25 cellular contexts compared by ENCODE assay signal in the genomic region with DNA sequence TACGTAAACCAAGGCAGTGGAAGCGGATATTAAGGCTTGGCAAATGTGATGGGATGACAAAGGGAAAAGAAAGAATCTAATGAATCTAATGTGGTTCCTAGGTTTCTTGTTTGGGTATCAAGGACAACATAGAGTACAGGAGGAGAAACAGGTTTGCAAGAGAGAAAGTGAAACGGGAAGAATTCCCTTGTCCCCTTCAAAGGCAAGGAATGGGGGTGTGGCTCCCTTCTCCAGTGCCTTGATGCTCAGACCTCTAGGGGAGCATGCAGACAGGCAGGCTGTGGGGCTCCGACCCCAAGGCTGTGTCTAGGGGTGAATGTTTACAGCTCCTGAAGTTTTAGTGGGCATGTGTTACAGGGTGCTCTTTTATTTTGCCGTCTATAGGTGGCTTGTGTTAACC.
DNase-seq lines count a peak whose midpoint lies in the region; ATAC-seq and TF ChIP-seq lines count a peak whose summit lies in the region.
"Had no signal": no experiment of that assay in that cellular context is flagged by ENCODE, and none has a peak within 500 bp of the region (broad histone marks: within the 10 kb centered on the region; RNA-seq: fewer than 3 reads in every experiment).

No MANE protein-coding gene starts in this region.

- H3K27ac Mint-ChIP-seq in glutamatergic neuron (ENCODE audit: unreplicated experiment): no peak overlapping the region
- H3K27ac Mint-ChIP-seq: activated T-cell treated with anti-CD3 and anti-CD28 coated beads, Interleukin-2, amount 50 U/mL, for 24 hours; natural killer cell treated with Interleukin-12 subunit alpha and Interleukin-12 subunit beta and Interleukin-15 and Interleukin-18, amount 100 ng/mL, for 72 hours; type B pancreatic cell had no signal

- H3K27ac ChIP-seq in ACC112 (ENCODE audit: low read depth, low read length) (no peak overlapping the region), HCT116 (ENCODE audit: low read depth, low read length) (no peak overlapping the region), aorta (ENCODE audit: low read depth in 1 of 2, low read length in 2 of 2) (no peak overlapping the region)
- H3K27ac ChIP-seq: BLaER1 treated with 17β-estradiol and CSF1 and Interleukin-3, amounts not matched to agents 10 nM and 100 nM; cardiac muscle cell; heart right ventricle; parathyroid adenoma; sigmoid colon had no signal

- peaks cover 2% of the 10 kb centered on the region for H3K9me3 Mint-ChIP-seq in glutamatergic neuron (ENCODE audit: unreplicated experiment)
- H3K9me3 Mint-ChIP-seq: activated T-cell treated with anti-CD3 and anti-CD28 coated beads, Interleukin-2, amount 50 U/mL, for 24 hours; natural killer cell treated with Interleukin-12 subunit alpha and Interleukin-12 subunit beta and Interleukin-15 and Interleukin-18, amount 100 ng/mL, for 72 hours had no signal

- TF ChIP-seq RAD21 in HCT116 (IDR thresholded peaks at IDR 0.05; ENCODE audit: low read depth): no peak

- RAD21 ChIA-PET in HCT116 (lab: Charles Lee; ENCODE audit: low non-redundant PET in 1 of 2, low total read pairs in 2 of 2, uncharacterized antibody in 2 of 2, unreplicated experiment in 2 of 2): no interaction called here

- DNase-seq in HCT116 (ENCODE audit: low read depth, low spot score) (no peak), RPMI7951 (ENCODE audit: low read depth) (peak; percentile 58), kidney tubule cell (ENCODE audit: low spot score) (peak; percentile 1), glutamatergic neuron (no peak), C1 segment of cervical spinal cord (lab: John Stamatoyannopoulos, UW) (no peak), aorta (no peak), DMS 273 treated with DMSO at 0.1 percent for 48 hours (lab: John Stamatoyannopoulos, UW) (no peak)
- DNase-seq: activated CD4-positive, CD25-positive, alpha-beta regulatory T cell treated with anti-CD3 and anti-CD28 coated beads, Interleukin-2, amount 50 U/mL, for 72 hours; activated naive CD4-positive, alpha-beta T cell treated with Interleukin-2 at 50 U/mL for 16 hours; activated T-cell treated with anti-CD3 and anti-CD28 coated beads, Interleukin-2, amount 50 U/mL, for 24 hours; amniotic stem cell; heart right ventricle; left ventricle myocardium superior; MG63; NCI-H1417 treated with DMSO at 0.1 percent for 48 hours; NCI-H510A; RPMI8226; sigmoid colon; T-helper 9 cell had no signal

- H3K9me2 ChIP-seq in HCT116 (ENCODE audit: insufficient read depth): no peaks in the 10 kb centered on the region

- no peaks in the 10 kb centered on the region for H3K4me1 Mint-ChIP-seq in glutamatergic neuron (ENCODE audit: low read depth, unreplicated experiment)

- H3K9me3 ChIP-seq in HCT116 (ENCODE audit: control insufficient read depth in 1 of 2, insufficient read depth in 1 of 2, low read depth in 1 of 2, low read length in 2 of 2) (no peaks in the 10 kb centered on the region), aorta (ENCODE audit: control insufficient read depth, low read length) (no peaks in the 10 kb centered on the region)
- H3K9me3 ChIP-seq: BLaER1 treated with 17β-estradiol and CSF1 and Interleukin-3, amounts not matched to agents 10 nM and 100 nM; heart right ventricle; MG63; sigmoid colon had no signal

- H3K27me3 ChIP-seq in ACC112 (ENCODE audit: insufficient read depth, low read length) (no peaks in the 10 kb centered on the region), HCT116 (ENCODE audit: insufficient read depth, low read length) (no peaks in the 10 kb centered on the region), aorta (ENCODE audit: control insufficient read depth in 1 of 2, insufficient read depth in 2 of 2, low read length in 1 of 2) (no peaks in the 10 kb centered on the region)
- H3K27me3 ChIP-seq: BLaER1 treated with 17β-estradiol and CSF1 and Interleukin-3, amounts not matched to agents 10 nM and 100 nM; cardiac muscle cell; heart right ventricle; MG63; sigmoid colon had no signal

- H3K4me1 ChIP-seq in ACC112 (ENCODE audit: control insufficient read depth, insufficient read depth, low read length, unreplicated experiment) (no peaks in the 10 kb centered on the region), HCT116 (ENCODE audit: control insufficient read depth in 1 of 2, insufficient read depth in 2 of 2, low read length in 2 of 2) (no peaks in the 10 kb centered on the region; a peak in 2 of 4 replicates), aorta (ENCODE audit: control insufficient read depth in 1 of 2, insufficient read depth in 2 of 2, low read length in 2 of 2) (no peaks in the 10 kb centered on the region)
- H3K4me1 ChIP-seq: BLaER1 treated with 17β-estradiol and CSF1 and Interleukin-3, amounts not matched to agents 10 nM and 100 nM; heart right ventricle; parathyroid adenoma; sigmoid colon had no signal

- no peak for TF ChIP-seq POLR2A in HCT116 (IDR thresholded peaks at IDR 0.05; ENCODE audit: borderline replicate concordance, extremely low read depth, insufficient read depth, insufficient read length)

- ATAC-seq in HCT116 (no peak), aorta (ENCODE audit: low FRiP score) (no peak)
- ATAC-seq: heart right ventricle; left ventricle myocardium superior; natural killer cell treated with Interleukin-12 subunit alpha and Interleukin-12 subunit beta and Interleukin-15 and Interleukin-18, amount 100 ng/mL, for 72 hours had no signal

- POLR2A ChIA-PET in HCT116 (lab: Charles Lee): no interaction called here

- H2AFZ ChIP-seq in ACC112 (ENCODE audit: low read length, unreplicated experiment) (peak overlapping the region; percentile 86), HCT116 (ENCODE audit: low read depth, low read length, poor library complexity, severe bottlenecking) (peak overlapping the region; percentile 78)
- H2AFZ ChIP-seq: parathyroid adenoma had no signal

- no peak overlapping the region for H3K4me3 Mint-ChIP-seq in glutamatergic neuron (ENCODE audit: unreplicated experiment)
- H3K4me3 Mint-ChIP-seq: activated T-cell treated with anti-CD3 and anti-CD28 coated beads, Interleukin-2, amount 50 U/mL, for 24 hours; natural killer cell treated with Interleukin-12 subunit alpha and Interleukin-12 subunit beta and Interleukin-15 and Interleukin-18, amount 100 ng/mL, for 72 hours; type B pancreatic cell had no signal

- no peak overlapping the region for H3K9ac ChIP-seq in HCT116 (ENCODE audit: low read length)
- H3K9ac ChIP-seq: BLaER1 treated with 17β-estradiol and CSF1 and Interleukin-3, amounts not matched to agents 10 nM and 100 nM; parathyroid adenoma had no signal

- H3K27me3 Mint-ChIP-seq in glutamatergic neuron (ENCODE audit: unreplicated experiment): peaks cover 4% of the 10 kb centered on the region
- H3K27me3 Mint-ChIP-seq: activated T-cell treated with anti-CD3 and anti-CD28 coated beads, Interleukin-2, amount 50 U/mL, for 24 hours; natural killer cell treated with Interleukin-12 subunit alpha and Interleukin-12 subunit beta and Interleukin-15 and Interleukin-18, amount 100 ng/mL, for 72 hours; type B pancreatic cell had no signal

- no peaks in the 10 kb centered on the region for H4K20me1 ChIP-seq in HCT116 (ENCODE audit: insufficient read depth)
- H4K20me1 ChIP-seq: BLaER1 treated with 17β-estradiol and CSF1 and Interleukin-3, amounts not matched to agents 10 nM and 100 nM had no signal

- H3K36me3 ChIP-seq in ACC112 (ENCODE audit: insufficient read depth, low read length): no peaks in the 10 kb centered on the region
- H3K36me3 ChIP-seq in HCT116 (ENCODE audit: control insufficient read depth in 1 of 2, insufficient read depth in 2 of 2, low read length in 2 of 2): no peaks in the 10 kb centered on the region
- no peaks in the 10 kb centered on the region for H3K36me3 ChIP-seq in aorta (ENCODE audit: control insufficient read depth in 1 of 2, insufficient read depth in 2 of 2, low read length in 1 of 2)
- H3K36me3 ChIP-seq: BLaER1 treated with 17β-estradiol and CSF1 and Interleukin-3, amounts not matched to agents 10 nM and 100 nM; cardiac muscle cell; heart right ventricle; MG63; sigmoid colon had no signal

- CTCF ChIA-PET in HCT116 (lab: Charles Lee): no interaction called here

- TF ChIP-seq CTCF in HCT116 (IDR thresholded peaks at IDR 0.05 in 2 of 3, conservative IDR thresholded peaks at IDR 0.05 in 1 of 3; ENCODE audit: borderline replicate concordance in 1 of 3, insufficient read depth in 1 of 3, low read depth in 2 of 3, low read length in 2 of 3) (no peak), glutamatergic neuron (IDR thresholded peaks at IDR 0.05; ENCODE audit: partially characterized antibody, unreplicated experiment) (no peak)

- H3K4me3 ChIP-seq in ACC112 (ENCODE audit: low read depth, low read length) (peak overlapping the region; percentile 31; the same call in 1 of the 2 replicates), HCT116 (replicated peaks in 1 of 2; ENCODE audit: low read depth in 1 of 2, low read length in 2 of 2) (no peak overlapping the region), aorta (ENCODE audit: low read length in 2 of 2) (no peak overlapping the region)
- H3K4me3 ChIP-seq: BLaER1 treated with 17β-estradiol and CSF1 and Interleukin-3, amounts not matched to agents 10 nM and 100 nM; cardiac muscle cell; heart right ventricle; MG63; sigmoid colon had no signal

- intact Hi-C loops in HCT116 (cut with micrococcal nuclease): no loop called here
- intact Hi-C loops in aorta (cut with DNase I): no loop called here

- H3K79me2 ChIP-seq in ACC112 (ENCODE audit: control insufficient read depth, insufficient read depth, low read length, unreplicated experiment): no peaks in the 10 kb centered on the region
- no peaks in the 10 kb centered on the region for H3K79me2 ChIP-seq in HCT116 (ENCODE audit: insufficient read depth, low read length)
- H3K79me2 ChIP-seq: parathyroid adenoma had no signal

- 83 to 85% methylated on average over 5 of the region's 5 CpGs for WGBS in aorta, 2 donors

- peak overlapping the region; percentile 44 for H3K4me2 ChIP-seq in HCT116 (ENCODE audit: low read length)
- H3K4me2 ChIP-seq: BLaER1 treated with 17β-estradiol and CSF1 and Interleukin-3, amounts not matched to agents 10 nM and 100 nM had no signal

- BruUV-seq in HCT116 (replicated peaks; lab: Mats Ljungman, UMichigan): no TSS peak

- H3K36me3 Mint-ChIP-seq in glutamatergic neuron (ENCODE audit: unreplicated experiment): no peaks in the 10 kb centered on the region
- H3K36me3 Mint-ChIP-seq: natural killer cell treated with Interleukin-12 subunit alpha and Interleukin-12 subunit beta and Interleukin-15 and Interleukin-18, amount 100 ng/mL, for 72 hours; type B pancreatic cell had no signal

TF ChIP-seq in HCT116, 20 proteins besides CTCF, POLR2A, EP300 and RAD21 (continues in another document):
- TF ChIP-seq SP1 (IDR thresholded peaks at IDR 0.05; ENCODE audit: low read depth) (no peak), POLR2AphosphoS5 (IDR thresholded peaks at IDR 0.05; ENCODE audit: low read depth, low read length) (no peak), ZNF274 (IDR thresholded peaks at IDR 0.05; ENCODE audit: low read depth, low read length) (no peak), ELF1 (IDR thresholded peaks at IDR 0.05; ENCODE audit: borderline replicate concordance, low read depth) (no peak), JUND (IDR thresholded peaks at IDR 0.05) (no peak), TCF7L2 (IDR thresholded peaks at IDR 0.05; ENCODE audit: borderline replicate concordance, extremely low read depth, insufficient read depth, insufficient read length) (no peak), EZH2phosphoT487 (IDR thresholded peaks at IDR 0.05; ENCODE audit: borderline replicate concordance) (no peak), EGR1 (IDR thresholded peaks at IDR 0.05; ENCODE audit: low read depth) (no peak), CBX3 (IDR thresholded peaks at IDR 0.05; ENCODE audit: low read depth) (no peak)

Comparison
In these comparisons a context has a peak if more than half of its experiments do, and no peak if none do; other contexts are left out.
1. DNase-seq: peak in RPMI7951 (single experiment) and kidney tubule cell (single experiment); none in HCT116 (single experiment), glutamatergic neuron (single experiment), C1 segment of cervical spinal cord (0 of 14), aorta (0 of 2) and DMS 273 treated with DMSO at 0.1 percent for 48 hours (single experiment).